23 cellular contexts compared by ENCODE assay signal in the genomic region with DNA sequence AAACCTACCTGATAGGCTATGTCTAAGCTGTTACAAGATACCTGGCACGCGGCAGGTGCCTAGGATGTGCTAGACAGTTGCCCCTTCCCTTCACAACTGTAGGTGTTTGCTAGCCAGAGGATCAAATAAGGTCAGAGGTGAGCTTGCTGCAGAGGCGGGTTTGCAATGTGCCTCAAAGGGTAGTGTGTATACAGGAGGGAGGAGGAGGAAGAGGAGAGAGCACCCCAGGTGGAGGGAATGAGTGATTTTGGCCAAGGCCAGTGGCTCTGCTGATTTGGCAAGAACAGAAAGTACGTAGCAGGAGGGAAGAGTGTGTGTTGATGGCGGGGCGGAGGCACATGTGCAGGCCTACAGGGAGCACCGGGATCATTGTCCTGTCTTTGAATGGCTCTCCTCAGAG.
"Had no signal": no experiment of that assay in that cellular context is flagged by ENCODE, and none has a peak within 500 bp of the region (broad histone marks: within the 10 kb centered on the region; RNA-seq: fewer than 3 reads in every experiment).

No MANE protein-coding gene starts in this region.

- H3K27ac Mint-ChIP-seq: activated B cell treated with CpG ODN at 0.5 μM for 24 hours; activated CD4-positive, alpha-beta memory T cell treated with anti-CD3 and anti-CD28 coated beads for 36 hours; activated CD4-positive, alpha-beta T cell treated with anti-CD3 and anti-CD28 coated beads for 36 hours; activated naive CD4-positive, alpha-beta T cell treated with anti-CD3 and anti-CD28 coated beads for 36 hours; activated naive CD8-positive, alpha-beta T cell treated with anti-CD3 and anti-CD28 coated beads, Interleukin-2, amount 50 U/mL, for 24 hours; activated T-cell treated with anti-CD3 and anti-CD28 coated beads, Interleukin-2, amount 50 U/mL, for 72 hours; T-cell had no signal

- H3K4me3 ChIP-seq: cardiac muscle cell, hepatocyte, left ventricle myocardium inferior, tibial artery had no signal

- H3K9me3 Mint-ChIP-seq: activated B cell treated with CpG ODN at 0.5 μM for 24 hours; activated CD4-positive, alpha-beta memory T cell treated with anti-CD3 and anti-CD28 coated beads for 36 hours; activated naive CD4-positive, alpha-beta T cell treated with anti-CD3 and anti-CD28 coated beads for 36 hours; activated naive CD8-positive, alpha-beta T cell treated with anti-CD3 and anti-CD28 coated beads, Interleukin-2, amount 50 U/mL, for 24 hours; activated T-cell treated with anti-CD3 and anti-CD28 coated beads, Interleukin-2, amount 50 U/mL, for 72 hours; nephron; stimulated activated naive CD8-positive, alpha-beta T cell treated with anti-CD3 and anti-CD28 coated beads, Interleukin-15, amount 100 ng/mL, for 72 hours; T-cell had no signal

- H3K4me3 Mint-ChIP-seq: activated B cell treated with CpG ODN at 0.5 μM for 24 hours; activated CD4-positive, alpha-beta memory T cell treated with anti-CD3 and anti-CD28 coated beads for 36 hours; activated CD4-positive, alpha-beta T cell treated with anti-CD3 and anti-CD28 coated beads for 36 hours; activated naive CD4-positive, alpha-beta T cell treated with anti-CD3 and anti-CD28 coated beads for 36 hours; activated naive CD8-positive, alpha-beta T cell treated with anti-CD3 and anti-CD28 coated beads, Interleukin-2, amount 50 U/mL, for 24 hours; activated T-cell treated with anti-CD3 and anti-CD28 coated beads, Interleukin-2, amount 50 U/mL, for 72 hours; nephron; stimulated activated naive CD8-positive, alpha-beta T cell treated with anti-CD3 and anti-CD28 coated beads, Interleukin-15, amount 100 ng/mL, for 72 hours; T-cell had no signal

- H3K27me3 ChIP-seq: cardiac muscle cell had no signal

- H3K9me3 ChIP-seq: left ventricle myocardium inferior, tibial artery had no signal

- ATAC-seq: activated CD4-positive, alpha-beta T cell treated with anti-CD3 and anti-CD28 coated beads for 36 hours; activated naive CD8-positive, alpha-beta T cell treated with anti-CD3 and anti-CD28 coated beads, Interleukin-2, amount 50 U/mL, for 24 hours; activated T-cell treated with anti-CD3 and anti-CD28 coated beads, Interleukin-2, amount 50 U/mL, for 72 hours; right cardiac atrium; stimulated activated naive CD8-positive, alpha-beta T cell treated with anti-CD3 and anti-CD28 coated beads, Interleukin-15, amount 100 ng/mL, for 72 hours; T-cell had no signal

- H3K36me3 ChIP-seq: cardiac muscle cell, left ventricle myocardium inferior, tibial artery had no signal

- H3K27ac ChIP-seq: cardiac muscle cell, hepatocyte, left ventricle myocardium inferior, parathyroid adenoma, tibial artery had no signal

- DNase-seq: activated B cell treated with CpG ODN at 0.5 μM for 24 hours; activated CD4-positive, alpha-beta memory T cell treated with anti-CD3 and anti-CD28 coated beads for 36 hours; activated CD4-positive, alpha-beta T cell treated with anti-CD3 and anti-CD28 coated beads for 36 hours; activated effector memory CD4-positive, alpha-beta T cell treated with Interleukin-2 at 50 U/mL for 16 hours; activated naive CD4-positive, alpha-beta T cell treated with anti-CD3 and anti-CD28 coated beads for 36 hours; activated naive CD8-positive, alpha-beta T cell treated with anti-CD3 and anti-CD28 coated beads, Interleukin-2, amount 50 U/mL, for 24 hours; activated T-cell treated with anti-CD3 and anti-CD28 coated beads, Interleukin-2, amount 50 U/mL, for 72 hours; effector memory CD4-positive, alpha-beta T cell; foreskin melanocyte; kidney glomerular epithelial cell; left ventricle myocardium inferior; midbrain; nucleus accumbens; right cardiac atrium; stimulated activated CD4-positive, alpha-beta T cell treated with anti-CD3 and anti-CD28 coated beads, Interleukin-1b, Interleukin-23, amount 100 ng/mL, for 48 hours; stimulated activated naive CD8-positive, alpha-beta T cell treated with anti-CD3 and anti-CD28 coated beads, Interleukin-15, amount 100 ng/mL, for 72 hours; T-cell; T-helper 9 cell had no signal

- H3K36me3 Mint-ChIP-seq: activated CD4-positive, alpha-beta memory T cell treated with anti-CD3 and anti-CD28 coated beads for 36 hours; T-cell had no signal
